25 cellular contexts compared by ENCODE assay signal in genomic region chr12:30002677-30003076, GRCh38.
DNase-seq lines count a peak whose midpoint lies in the region; FAIRE-seq and TF ChIP-seq lines count a peak whose summit lies in the region.
"Had no signal": no experiment of that assay in that cellular context is flagged by ENCODE, and none has a peak within 500 bp of the region (broad histone marks: within the 10 kb centered on the region; RNA-seq: fewer than 3 reads in every experiment).

No MANE protein-coding gene starts in this region.

- no peak overlapping the region for H2BK12ac ChIP-seq in H1 (ENCODE audit: low read depth, low read length)

- intact Hi-C loops in OCI-LY7 (cut with micrococcal nuclease; ENCODE audit: unreplicated experiment) (no loop called here), ascending aorta (cut with DNase I) (no loop called here)

- no peak overlapping the region for H2AK5ac ChIP-seq in H1 (ENCODE audit: low read depth, low read length)

- CTCF ChIA-PET in H1 (lab: Charles Lee; ENCODE audit: partially characterized antibody) = interaction anchor here (0.9 to 1.1 kb wide), 3 partner anchors 11 to 484 kb away, joined by 3 read pairs; no protein-coding TSS in a partner anchor
- CTCF ChIA-PET in OCI-LY7 (lab: Charles Lee; ENCODE audit: unreplicated experiment) = no interaction called here

- no peak overlapping the region for H2BK15ac ChIP-seq in H1 (ENCODE audit: low read length)

- no peaks in the 10 kb centered on the region for H3K4me1 ChIP-seq in H1 (replicated peaks in 1 of 4; ENCODE audit: control insufficient read depth in 3 of 4, insufficient read depth in 4 of 4, low read length in 3 of 4)
- H3K4me1 ChIP-seq in OCI-LY7 (ENCODE audit: insufficient read depth, low read length, poor library complexity, severe bottlenecking) = no peaks in the 10 kb centered on the region
- no peaks in the 10 kb centered on the region for H3K4me1 ChIP-seq in hepatocyte (ENCODE audit: insufficient read depth)
- H3K4me1 ChIP-seq in ascending aorta = peaks cover 5 to 20% of the 10 kb centered on the region in 2 donors

- H4K20me1 ChIP-seq in H1 (replicated peaks in 1 of 2; ENCODE audit: control insufficient read depth in 1 of 2, insufficient read depth in 2 of 2, low read length in 2 of 2) = no peaks in the 10 kb centered on the region
- no peaks in the 10 kb centered on the region for H4K20me1 ChIP-seq in OCI-LY7 (ENCODE audit: insufficient read depth, low read length)
- H4K20me1 ChIP-seq in hepatocyte (ENCODE audit: insufficient read depth, poor library complexity, severe bottlenecking) = no peaks in the 10 kb centered on the region

- no peaks in the 10 kb centered on the region for H3K23me2 ChIP-seq in H1 (ENCODE audit: low read depth, low read length)

- no peak overlapping the region for H3K4ac ChIP-seq in H1 (replicated peaks; ENCODE audit: insufficient read length, low read depth, low read length)

- H3K4me3 ChIP-seq in H1 (ENCODE audit: extremely low read depth in 1 of 4, insufficient read depth in 2 of 4, low read depth in 3 of 4, low read length in 4 of 4) (no peak overlapping the region), OCI-LY7 (ENCODE audit: low read depth, low read length, poor library complexity, severe bottlenecking) (no peak overlapping the region), hepatocyte (no peak overlapping the region), ascending aorta (no peak overlapping the region)
- H3K4me3 ChIP-seq: SK-N-MC had no signal

- TF ChIP-seq CTCF in H1 (IDR thresholded peaks at IDR 0.05; ENCODE audit: control extremely low read depth in 1 of 3, insufficient read depth in 1 of 3, low read depth in 1 of 3, low read length in 3 of 3) (peak in 1 of 3 experiments; percentile 33; a peak in 1 of 4 replicates), OCI-LY7 (conservative IDR thresholded peaks at IDR 0.05; ENCODE audit: low read length) (no peak), hepatocyte (IDR thresholded peaks at IDR 0.05; ENCODE audit: poor library complexity) (no peak), ascending aorta (IDR thresholded peaks at IDR 0.05) (no peak)

- 88% methylated on average over 5 of the region's 5 CpGs; no CpG with 5 or more reads in 1 of the 2 experiments for WGBS in H1 (ENCODE audit: extremely low coverage in 1 of 2, insufficient coverage in 1 of 2, insufficient read length in 1 of 2, insufficient replicate concordance in 2 of 2, low coverage in 1 of 2, low lambda C conversion rate in 2 of 2, missing lambda C conversion rate in 1 of 2), 2 experiments
- WGBS in hepatocyte (ENCODE audit: low lambda C conversion rate, missing lambda C conversion rate) = 96% methylated on average over 5 of the region's 5 CpGs

- no peak overlapping the region for H4K5ac ChIP-seq in H1 (ENCODE audit: insufficient read length, low read depth, low read length)

- H3K4me2 ChIP-seq in H1 (ENCODE audit: insufficient read depth in 1 of 2, low read depth in 2 of 2, low read length in 2 of 2) (no peak overlapping the region), OCI-LY7 (ENCODE audit: low read length) (no peak overlapping the region), hepatocyte (no peak overlapping the region)

- H2AFZ ChIP-seq in H1 (ENCODE audit: low read length) = peak overlapping the region; percentile 71; the same call in 1 of the 2 replicates
- H2AFZ ChIP-seq in OCI-LY7 (ENCODE audit: low read length) = no peak overlapping the region
- no peak overlapping the region for H2AFZ ChIP-seq in hepatocyte

- H3K36me3 ChIP-seq in H1 (ENCODE audit: control insufficient read depth in 2 of 4, insufficient read depth in 4 of 4, low read length in 3 of 4) (no peaks in the 10 kb centered on the region), OCI-LY7 (ENCODE audit: insufficient read depth, low read length) (no peaks in the 10 kb centered on the region), hepatocyte (replicated peaks; ENCODE audit: insufficient read depth, low read depth) (no peaks in the 10 kb centered on the region), ascending aorta (no peaks in the 10 kb centered on the region)

- TF ChIP-seq POLR2A in H1 (IDR thresholded peaks at IDR 0.05; ENCODE audit: control extremely low read depth in 1 of 2, low read depth in 2 of 2, low read length in 2 of 2) = no peak

- H3K79me1 ChIP-seq in H1 (ENCODE audit: low read depth, low read length) = no peaks in the 10 kb centered on the region

- H3K9me3 ChIP-seq in H1 (ENCODE audit: insufficient read depth in 2 of 2, low read depth in 1 of 2, low read length in 1 of 2) (no peaks in the 10 kb centered on the region), OCI-LY7 (ENCODE audit: low read length) (no peaks in the 10 kb centered on the region), hepatocyte (ENCODE audit: low read depth) (no peaks in the 10 kb centered on the region), ascending aorta (no peaks in the 10 kb centered on the region)

- no peak overlapping the region for H3K18ac ChIP-seq in H1 (ENCODE audit: extremely low read depth, low read length)

- TF ChIP-seq EP300 in H1 (IDR thresholded peaks at IDR 0.05; ENCODE audit: borderline replicate concordance in 1 of 2, low read depth in 2 of 2, low read length in 2 of 2) = no peak

- no TSS peak for BruUV-seq in OCI-LY7 (replicated peaks; lab: Mats Ljungman, UMichigan)

- no peak overlapping the region for H2BK20ac ChIP-seq in H1 (ENCODE audit: low read length)

- no peak overlapping the region for H4K8ac ChIP-seq in H1 (ENCODE audit: extremely low read depth, insufficient read depth, low read length)

- H4K91ac ChIP-seq in H1 (replicated peaks; ENCODE audit: insufficient read length, low read length) = no peak overlapping the region

- FAIRE-seq in H1 (lab: Jason Lieb, UNC) = no peak
- FAIRE-seq: GM12891 had no signal

- H3K14ac ChIP-seq in H1 (ENCODE audit: insufficient read length) = no peak overlapping the region

- POLR2A ChIA-PET in H1 (lab: Charles Lee; ENCODE audit: partially characterized antibody) (no interaction called here), OCI-LY7 (lab: Charles Lee) (no interaction called here)

- H3K23ac ChIP-seq in H1 (ENCODE audit: insufficient read length) = no peak overlapping the region

- H2BK5ac ChIP-seq in H1 (ENCODE audit: low read depth, low read length) = no peak overlapping the region

- H3K27me3 ChIP-seq in H1 (replicated peaks in 1 of 4; ENCODE audit: control insufficient read depth in 3 of 4, extremely low read depth in 1 of 4, insufficient read depth in 3 of 4, low read length in 3 of 4) = no peaks in the 10 kb centered on the region
- H3K27me3 ChIP-seq in hepatocyte = no peaks in the 10 kb centered on the region
- H3K27me3 ChIP-seq in ascending aorta = no peaks in the 10 kb centered on the region

- no peak overlapping the region for H3K56ac ChIP-seq in H1 (replicated peaks; ENCODE audit: insufficient read length, low read depth, low read length)

- H3K27ac ChIP-seq in H1 (ENCODE audit: low read depth, low read length) (no peak overlapping the region), OCI-LY7 (ENCODE audit: low read depth, low read length, poor library complexity, severe bottlenecking) (no peak overlapping the region), hepatocyte (no peak overlapping the region), ascending aorta (no peak overlapping the region)
- H3K27ac ChIP-seq: RWPE1, SK-N-MC had no signal

- H3K79me2 ChIP-seq in H1 (ENCODE audit: control insufficient read depth in 1 of 2, insufficient read depth in 2 of 2, low read length in 2 of 2) (no peaks in the 10 kb centered on the region), OCI-LY7 (ENCODE audit: insufficient read depth, low read depth, low read length) (no peaks in the 10 kb centered on the region), hepatocyte (no peaks in the 10 kb centered on the region)

- DNase-seq in DMS53 (lab: John Stamatoyannopoulos, UW) = peak; percentile 44
- no peak for DNase-seq in DMS53 treated with DMSO at 0.1 percent for 48 hours (lab: John Stamatoyannopoulos, UW; ENCODE audit: unreplicated experiment)
- DNase-seq in OCI-M1 (lab: John Stamatoyannopoulos, UW) = peak; percentile 24
- DNase-seq in H1 (ENCODE audit: low read depth in 1 of 2, low spot score in 2 of 2) = no peak
- DNase-seq in OCI-LY7 (ENCODE audit: low spot score) = no peak
- no peak for DNase-seq in hepatocyte (ENCODE audit: low spot score)
- no peak for DNase-seq in ascending aorta (ENCODE audit: low spot score in 2 of 2)
- DNase-seq: 8988T; C1 segment of cervical spinal cord; CD4-positive, alpha-beta memory T cell; COR-L47; DMS79; GF-D8; KBM-7; NCI-H1105 treated with DMSO at 0.1 percent for 48 hours; NCI-H146; NCI-H1930; NCI-H2107; NCI-H446; NCI-H524 treated with DMSO at 0.1 percent for 48 hours; NCI-H774; SHP77 had no signal

- H3K9me2 ChIP-seq in OCI-LY7 (ENCODE audit: insufficient read depth, low read length) = no peaks in the 10 kb centered on the region
- no peaks in the 10 kb centered on the region for H3K9me2 ChIP-seq in hepatocyte (replicated peaks; ENCODE audit: insufficient read depth)

- peak; percentile 20 to 32; a peak in 2 of 4 replicates for TF ChIP-seq RAD21 in H1 (IDR thresholded peaks at IDR 0.05 in 1 of 2, conservative IDR thresholded peaks at IDR 0.05 in 1 of 2; ENCODE audit: low read depth in 2 of 2, low read length in 2 of 2)

- H3K9ac ChIP-seq in H1 (replicated peaks in 1 of 4; ENCODE audit: extremely low read depth in 1 of 4, low read depth in 3 of 4, low read length in 3 of 4) = no peak overlapping the region

- no peak overlapping the region for H2BK120ac ChIP-seq in H1 (replicated peaks; ENCODE audit: low read depth, low read length)

TF ChIP-seq in H1, 55 proteins besides CTCF, POLR2A, EP300 and RAD21:
- no peak for TF ChIP-seq RFX5 (IDR thresholded peaks at IDR 0.05; ENCODE audit: borderline replicate concordance, low read depth, low read length)
- TF ChIP-seq POLR2AphosphoS5 (IDR thresholded peaks at IDR 0.05; ENCODE audit: low read depth, low read length) = no peak
- TF ChIP-seq NANOG (IDR thresholded peaks at IDR 0.05; ENCODE audit: insufficient read depth, low read depth, low read length, poor library complexity, severe bottlenecking) = no peak
- TF ChIP-seq TBP (IDR thresholded peaks at IDR 0.05; ENCODE audit: low read depth, low read length) = no peak
- no peak for TF ChIP-seq POU5F1 (IDR thresholded peaks at IDR 0.05; ENCODE audit: low read depth, low read length)
- no peak for TF ChIP-seq KDM4A (IDR thresholded peaks at IDR 0.05; ENCODE audit: low read depth, low read length, severe bottlenecking)
- TF ChIP-seq TCF12 (IDR thresholded peaks at IDR 0.05; ENCODE audit: low read depth, low read length) = no peak
- TF ChIP-seq FOSL1 (IDR thresholded peaks at IDR 0.05; ENCODE audit: insufficient read depth, low read depth, low read length) = no peak
- no peak for TF ChIP-seq SP4 (IDR thresholded peaks at IDR 0.05; ENCODE audit: low read length)

Comparison
In these comparisons a context has a peak if more than half of its experiments do, and no peak if none do; other contexts are left out.
1. DNase-seq: peak in DMS53 (single experiment) and OCI-M1 (single experiment); none in DMS53 treated with DMSO at 0.1 percent for 48 hours (single experiment), H1 (0 of 2), OCI-LY7 (single experiment), hepatocyte (single experiment) and ascending aorta (0 of 2).